In genomic region chr1:4298333-4298732, GRCh38 we compare ENCODE assay signal across 28 cellular contexts.
"Had no signal": no experiment of that assay in that cellular context is flagged by ENCODE, and none has a peak within 500 bp of the region (broad histone marks: within the 10 kb centered on the region; RNA-seq: fewer than 3 reads in every experiment).

No MANE protein-coding gene starts in this region.

- H3K9me3 ChIP-seq: pancreas, psoas muscle, testis, thyroid gland, transverse colon, upper lobe of right lung had no signal

- H3K27me3 ChIP-seq: left lung, pancreas, testis, thyroid gland, transverse colon had no signal

- ATAC-seq: left colon; left lung; pancreas; psoas muscle; sciatic nerve; stimulated activated naive B cell treated with anti-CD40 and anti-IgM and Interleukin-4, amounts not matched to agents 10 μg/mL and 1 μg/mL and 100 μg/mL, for 72 hours; stimulated activated naive CD8-positive, alpha-beta T cell treated with anti-CD3 and anti-CD28 coated beads, Interleukin-15, Interleukin-2, amounts not matched to agents 100 U/mL and 50 U/mL, for 24 hours; upper lobe of right lung had no signal

- H3K4me3 ChIP-seq: left lung, lung, pancreas, psoas muscle, skin epidermis, stomach, testis, thyroid gland, transverse colon, upper lobe of right lung had no signal

- H3K4me1 ChIP-seq: left lung, pancreas, psoas muscle, stomach, testis, thyroid gland, transverse colon, upper lobe of right lung had no signal

- H3K27ac ChIP-seq: left lung, pancreas, psoas muscle, skin epidermis, stomach, testis, thyroid gland, transverse colon, upper lobe of right lung had no signal

- DNase-seq: head of caudate nucleus; hypothalamus; immature natural killer cell; kidney glomerular epithelial cell; left colon; left lung; mesendoderm; naive B cell; natural killer cell; nephron progenitor cell; nucleus accumbens; pancreas; posterior cingulate gyrus; psoas muscle; stimulated activated CD4-positive, alpha-beta T cell treated with anti-CD3 and anti-CD28 coated beads, Interleukin-12 subunit alpha, Interleukin-12 subunit beta, amount 100 ng/mL, for 4 hours; stimulated activated CD4-positive, alpha-beta T cell treated with anti-CD3 and anti-CD28 coated beads, Interleukin-15, amount 100 ng/mL, for 24 hours; stimulated activated CD4-positive, alpha-beta T cell treated with anti-CD3 and anti-CD28 coated beads, Interleukin-2, amount 100 ng/mL, for 24 hours; stimulated activated CD4-positive, alpha-beta T cell treated with anti-CD3 and anti-CD28 coated beads, Interleukin-4, amount 100 ng/mL, for 1 hour; stimulated activated naive B cell treated with anti-CD40 and anti-IgM and Interleukin-4, amounts not matched to agents 10 μg/mL and 1 μg/mL and 100 μg/mL, for 72 hours; stimulated activated naive CD8-positive, alpha-beta T cell treated with anti-CD3 and anti-CD28 coated beads, Interleukin-15, Interleukin-2, amounts not matched to agents 100 U/mL and 50 U/mL, for 24 hours; stomach; testis; thyroid gland; transverse colon; upper lobe of right lung had no signal

- H3K36me3 ChIP-seq: left lung, pancreas, stomach, thyroid gland, transverse colon, upper lobe of right lung had no signal
